ENCODE assay signal across 1 cellular context in genomic region chr9:109307380-109308240, GRCh38.
TF ChIP-seq lines count a peak whose summit lies in the region.

No MANE protein-coding gene starts in this region.

TF ChIP-seq in HEK293, 187 proteins besides CTCF, POLR2A, EP300 and RAD21 (continued from another document):
- TF ChIP-seq PRDM2 (tag by site-specific recombination; IDR thresholded peaks at IDR 0.05; ENCODE audit: borderline replicate concordance) (no peak), ZNF146 (tag by site-specific recombination; IDR thresholded peaks at IDR 0.05) (no peak)
